Comparison of ENCODE assay signal across 13 cellular contexts in the genomic region with DNA sequence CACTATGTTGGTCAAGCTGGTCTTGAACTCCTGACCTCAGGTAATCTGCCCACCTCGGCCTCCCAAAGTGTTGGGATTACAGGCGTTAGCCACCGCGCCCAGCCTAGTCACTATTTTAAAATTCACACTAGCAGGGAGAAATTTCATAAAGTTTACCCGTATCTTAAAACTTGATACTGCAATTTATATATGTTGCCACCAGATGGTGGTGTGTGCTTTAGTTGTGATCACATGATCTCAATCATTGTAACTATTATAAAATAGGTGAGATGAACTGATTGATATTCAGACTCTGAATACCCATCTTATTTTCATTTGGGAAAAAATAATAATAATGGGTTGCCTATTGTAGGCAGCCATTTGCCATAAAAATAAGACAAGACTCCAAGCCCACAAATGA. TPM values are rescaled to one million over a fixed set of nuclear protein-coding genes. Genes with fewer than 3 reads are reported as not detected.
A peak's percentile ranks its signal among the peaks of the same experiment; 100 is the strongest.
DNase-seq lines count a peak whose midpoint lies in the region; ATAC-seq and TF ChIP-seq lines count a peak whose summit lies in the region.
"Had no signal": no experiment of that assay in that cellular context is flagged by ENCODE, and none has a peak within 500 bp of the region (broad histone marks: within the 10 kb centered on the region; RNA-seq: fewer than 3 reads in every experiment).

No MANE protein-coding gene starts in this region.

- TF ChIP-seq CTCF in Calu3 (IDR thresholded peaks at IDR 0.05; ENCODE audit: unreplicated experiment) (peak; percentile 14), VCaP (conservative IDR thresholded peaks at IDR 0.05) (peak; percentile 53)

- BruUV-seq in Calu3 (replicated peaks; lab: Mats Ljungman, UMichigan) = no TSS peak

- no peak overlapping the region for H3K27ac Mint-ChIP-seq in Calu3 (ENCODE audit: unreplicated experiment)
- H3K27ac Mint-ChIP-seq: stimulated activated effector memory CD8-positive, alpha-beta T cell treated with anti-CD3 and anti-CD28 coated beads, Interleukin-12 subunit alpha, Interleukin-12 subunit beta, amount 100 ng/mL, for 72 hours had no signal

- intact Hi-C loops in Calu3 (cut with micrococcal nuclease; ENCODE audit: unreplicated experiment) = no loop called here

- H3K4me1 Mint-ChIP-seq in Calu3 (ENCODE audit: low read depth, unreplicated experiment) = peaks cover 45% of the 10 kb centered on the region
- H3K4me1 Mint-ChIP-seq: IgD-negative memory B cell; stimulated activated effector memory CD8-positive, alpha-beta T cell treated with anti-CD3 and anti-CD28 coated beads, Interleukin-12 subunit alpha, Interleukin-12 subunit beta, amount 100 ng/mL, for 72 hours had no signal

- peaks cover 2% of the 10 kb centered on the region for H3K9me3 Mint-ChIP-seq in Calu3 (ENCODE audit: low read depth, unreplicated experiment)

- CTCF ChIA-PET in Calu3 (lab: Charles Lee) = no interaction called here

- ATAC-seq in GM21528 (IDR thresholded peaks at IDR 0.05; ENCODE audit: low FRiP score, unreplicated experiment) (no peak), HG02571 (IDR thresholded peaks at IDR 0.05; ENCODE audit: unreplicated experiment) (no peak)
- ATAC-seq: stimulated activated effector memory CD8-positive, alpha-beta T cell treated with anti-CD3 and anti-CD28 coated beads, Interleukin-12 subunit alpha, Interleukin-12 subunit beta, amount 100 ng/mL, for 72 hours had no signal

- H3K4me3 Mint-ChIP-seq in Calu3 (ENCODE audit: low read depth, unreplicated experiment) = no peak overlapping the region
- H3K4me3 Mint-ChIP-seq: IgD-negative memory B cell; stimulated activated effector memory CD8-positive, alpha-beta T cell treated with anti-CD3 and anti-CD28 coated beads, Interleukin-12 subunit alpha, Interleukin-12 subunit beta, amount 100 ng/mL, for 72 hours had no signal

- H3K36me3 Mint-ChIP-seq in Calu3 (ENCODE audit: insufficient read depth, unreplicated experiment) = no peaks in the 10 kb centered on the region
- H3K36me3 Mint-ChIP-seq: IgD-negative memory B cell; stimulated activated effector memory CD8-positive, alpha-beta T cell treated with anti-CD3 and anti-CD28 coated beads, Interleukin-12 subunit alpha, Interleukin-12 subunit beta, amount 100 ng/mL, for 72 hours had no signal

- no peak overlapping the region for H3K27ac ChIP-seq in VCaP

- no peaks in the 10 kb centered on the region for H3K27me3 Mint-ChIP-seq in Calu3 (ENCODE audit: unreplicated experiment)
- H3K27me3 Mint-ChIP-seq: IgD-negative memory B cell had no signal

- DNase-seq in Calu3 (no peak), Kasumi-1 (lab: John Stamatoyannopoulos, UW) (peak; percentile 11 to 32), left kidney (ENCODE audit: low read depth, low spot score) (peak; percentile 10), NCI-H510A (lab: John Stamatoyannopoulos, UW) (no peak), NCI-H446 treated with DMSO at 0.1 percent for 48 hours (lab: John Stamatoyannopoulos, UW) (no peak)
- DNase-seq: cerebellar nuclear complex, NCI-H2171 treated with DMSO at 0.1 percent for 48 hours, SIG-M5 had no signal

RNA-seq across cellular contexts. Expression of gene TENM2, which starts 17.8 kb away (rescaled TPM):
- not detected in 2 replicates for total RNA-seq in Calu3 (2022)

Comparison
In these comparisons a context has a peak if more than half of its experiments do, and no peak if none do; other contexts are left out.
1. DNase-seq: peak in Kasumi-1 (2 of 2) and left kidney (single experiment); none in Calu3 (single experiment), NCI-H510A (single experiment) and NCI-H446 treated with DMSO at 0.1 percent for 48 hours (single experiment).